ENCODE assay signal across 8 cellular contexts in the genomic region with DNA sequence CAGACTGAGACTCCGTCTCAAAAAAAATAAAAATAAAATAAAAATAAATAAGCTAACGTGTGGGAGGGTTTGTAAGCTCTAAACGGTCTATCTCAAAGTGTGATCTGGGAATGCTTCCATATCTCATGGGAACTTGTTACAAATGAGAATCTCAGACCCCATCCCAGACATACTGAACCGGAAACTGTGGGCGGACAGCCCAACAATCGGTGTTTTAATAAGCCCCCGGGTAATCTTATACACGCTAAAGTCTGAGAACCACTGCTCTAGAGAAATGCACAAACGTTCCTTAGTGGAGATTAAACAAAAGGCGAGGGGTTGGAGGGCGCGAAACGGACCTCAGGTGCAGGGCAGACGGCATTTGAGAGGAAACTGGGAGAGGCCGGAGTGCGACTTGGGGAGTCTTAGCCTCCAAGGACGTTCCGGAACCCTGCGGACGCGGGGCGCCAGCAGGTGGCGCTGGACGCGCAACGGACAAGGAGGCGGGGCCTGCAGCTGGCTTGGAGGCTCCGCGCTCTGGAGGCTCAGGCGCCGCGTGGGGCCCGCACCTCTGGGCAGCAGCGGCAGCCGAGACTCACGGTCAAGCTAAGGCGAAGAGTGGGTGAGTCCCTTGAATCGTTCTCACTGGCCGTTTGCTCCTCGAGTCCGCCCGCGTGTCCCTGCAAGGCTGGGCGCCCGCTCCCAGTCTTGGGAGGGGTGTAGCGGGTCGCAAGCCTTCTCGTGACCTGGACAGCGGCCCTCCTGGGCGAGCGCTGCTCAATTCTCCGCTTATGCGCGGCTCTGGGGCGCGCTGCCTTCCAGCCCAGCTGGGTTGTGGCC. TPM values are rescaled to one million over a fixed set of nuclear protein-coding genes. Genes with fewer than 3 reads are reported as not detected.
DNase-seq lines count a peak whose midpoint lies in the region; ATAC-seq, FAIRE-seq and TF ChIP-seq lines count a peak whose summit lies in the region.
"Not testable (repeated sequence)": the region's sequence is repeated elsewhere in the genome, so short reads cannot be mapped to it uniquely, and the experiment has no call there.

A gene (plus strand): TSS at position 527 of the 819 bp plus-strand sequence. CDS start 5,320 bp downstream, outside the sequence.

- not testable (repeated sequence) for H3K4me1 ChIP-seq in tibial artery

- not testable (repeated sequence) for FAIRE-seq in GM12891 (lab: Jason Lieb, UNC)

- H3K9me3 ChIP-seq in tibial artery, result not testable (repeated sequence)

- H3K9me3 Mint-ChIP-seq in T-helper 1 cell treated with Interleukin-12 subunit alpha and Interleukin-12 subunit beta and Interleukin-4 antibody, amounts not matched to agents 30 μg/mL and 1 μg/mL, for 36 hours, result not testable (repeated sequence)

- peaks cover 11% of the 10 kb centered on the region for H3K27me3 Mint-ChIP-seq in T-helper 1 cell treated with Interleukin-12 subunit alpha and Interleukin-12 subunit beta and Interleukin-4 antibody, amounts not matched to agents 30 μg/mL and 1 μg/mL, for 36 hours (ENCODE audit: low read depth)

- not testable (repeated sequence) for H3K36me3 Mint-ChIP-seq in T-helper 1 cell treated with Interleukin-12 subunit alpha and Interleukin-12 subunit beta and Interleukin-4 antibody, amounts not matched to agents 30 μg/mL and 1 μg/mL, for 36 hours (ENCODE audit: low read depth)

- intact Hi-C loops in left cardiac atrium (cut with DNase I), result loop anchor here in 1 of 2 donors (5.0 kb wide), 1 partner anchor 108 kb away; no protein-coding TSS in a partner anchor
- intact Hi-C loops in tibial artery (cut with DNase I; ENCODE audit: low total_unique reads), result loop anchor here (5.0 to 10.0 kb wide), 3 partner anchors 61 to 268 kb away; a partner anchor contains a TSS

- peak within 1 kb of the TSS; percentile 55 to 59 for H3K4me3 ChIP-seq in tibial artery

- H3K27ac Mint-ChIP-seq in T-helper 1 cell treated with Interleukin-12 subunit alpha and Interleukin-12 subunit beta and Interleukin-4 antibody, amounts not matched to agents 30 μg/mL and 1 μg/mL, for 36 hours, result peak within 1 kb of the TSS; percentile 36

- not testable (repeated sequence) for H3K36me3 ChIP-seq in tibial artery

- DNase-seq in GM12891 (ENCODE audit: insufficient read length, low spot score), result peak; percentile 58
- DNase-seq in NCI-H1105 treated with DMSO at 0.1 percent for 48 hours (lab: John Stamatoyannopoulos, UW), result peak; percentile 75
- peak; percentile 71 for DNase-seq in amniotic epithelial cell (ENCODE audit: low read depth)
- DNase-seq in left cardiac atrium, result peak; percentile 93
- peak; percentile 79 for DNase-seq in pons (ENCODE audit: low spot score)
- DNase-seq in tibial artery, result peak; percentile 90 to 94

- not testable (repeated sequence) for H3K27me3 ChIP-seq in tibial artery

- not testable (repeated sequence) for TF ChIP-seq POLR2A in GM12891 (IDR thresholded peaks at IDR 0.05; ENCODE audit: low read depth, low read length)

- ATAC-seq in HG02763 (IDR thresholded peaks at IDR 0.05; ENCODE audit: unreplicated experiment), result peak; percentile 96
- ATAC-seq in left cardiac atrium, result peak; percentile 98

- peak within 1 kb of the TSS; percentile 64 to 79 for H3K27ac ChIP-seq in tibial artery

- peak; percentile 86 to 92 for TF ChIP-seq CTCF in tibial artery (IDR thresholded peaks at IDR 0.05)

- H3K4me1 Mint-ChIP-seq in T-helper 1 cell treated with Interleukin-12 subunit alpha and Interleukin-12 subunit beta and Interleukin-4 antibody, amounts not matched to agents 30 μg/mL and 1 μg/mL, for 36 hours (ENCODE audit: low read depth), result not testable (repeated sequence)

- H3K4me3 Mint-ChIP-seq in T-helper 1 cell treated with Interleukin-12 subunit alpha and Interleukin-12 subunit beta and Interleukin-4 antibody, amounts not matched to agents 30 μg/mL and 1 μg/mL, for 36 hours, result peak within 1 kb of the TSS; percentile 61

RNA-seq across cellular contexts. Expression of the gene that starts here (rescaled TPM):
- 0.77 TPM for polyA plus RNA-seq in GM12891 (2012; ENCODE audit: low read depth, missing spikeins)
- total RNA-seq in left cardiac atrium, result 10 to 100 TPM in 1 of 2 donors, 1 to 10 TPM in 1; 6.1 to 12.0 TPM

Comparison
In these comparisons a context has a peak if more than half of its experiments do, and no peak if none do; other contexts are left out.
1. Peak in every context shown above with its lines: DNase-seq, ATAC-seq, H3K4me3 ChIP-seq and H3K27ac ChIP-seq.